Comparison of ENCODE assay signal across 9 cellular contexts in the genomic region with DNA sequence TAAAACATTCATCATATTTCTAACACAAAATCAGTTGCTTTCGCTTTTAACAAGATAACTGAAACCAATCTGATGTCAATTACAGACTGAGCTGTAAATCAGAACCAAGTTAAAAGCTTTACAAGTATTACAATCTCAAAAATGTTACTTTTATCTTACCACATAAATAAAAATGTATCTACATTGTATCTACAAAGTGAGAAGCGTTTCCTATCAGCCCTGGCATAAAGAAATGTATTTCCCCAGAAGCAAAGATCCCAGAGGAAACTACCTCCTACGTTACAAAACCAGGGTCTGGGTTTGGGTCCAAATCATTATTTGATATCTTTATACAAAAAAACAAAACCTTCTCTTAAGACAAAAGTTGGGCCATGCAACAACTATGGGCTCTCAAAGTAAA. TPM values are rescaled to one million over a fixed set of nuclear protein-coding genes. Genes with fewer than 3 reads are reported as not detected.
DNase-seq lines count a peak whose midpoint lies in the region; ATAC-seq and TF ChIP-seq lines count a peak whose summit lies in the region.
"Had no signal": no experiment of that assay in that cellular context is flagged by ENCODE, and none has a peak within 500 bp of the region (broad histone marks: within the 10 kb centered on the region; RNA-seq: fewer than 3 reads in every experiment).

No MANE protein-coding gene starts in this region.

- no peaks in the 10 kb centered on the region for H3K27me3 Mint-ChIP-seq in CD4-positive, alpha-beta memory T cell

- no peak for TF ChIP-seq POLR2A in ovary (IDR thresholded peaks at IDR 0.05)

- H3K9me3 ChIP-seq in CD4-positive, alpha-beta memory T cell (ENCODE audit: control insufficient read depth in 1 of 2, low read length in 2 of 2) = no peaks in the 10 kb centered on the region
- no peaks in the 10 kb centered on the region for H3K9me3 ChIP-seq in SK-N-SH
- H3K9me3 ChIP-seq in ovary = no peaks in the 10 kb centered on the region

- peaks cover 44% of the 10 kb centered on the region for H3F3A ChIP-seq in SK-N-SH (replicated peaks; ENCODE audit: insufficient read depth)

- peaks cover 64% of the 10 kb centered on the region for H3K79me2 ChIP-seq in SK-N-SH (ENCODE audit: insufficient read depth)

- TF ChIP-seq CTCF in SK-N-SH (IDR thresholded peaks at IDR 0.05) (no peak), epithelial cell of proximal tubule (conservative IDR thresholded peaks at IDR 0.05; ENCODE audit: low read depth, low read length) (no peak), ovary (IDR thresholded peaks at IDR 0.05) (no peak)

- TF ChIP-seq EP300 in SK-N-SH (IDR thresholded peaks at IDR 0.05; ENCODE audit: borderline replicate concordance in 1 of 2, low read depth in 1 of 2, low read length in 1 of 2) = no peak
- TF ChIP-seq EP300 in ovary (IDR thresholded peaks at IDR 0.05) = no peak

- H3K4me3 Mint-ChIP-seq in CD4-positive, alpha-beta memory T cell = peak overlapping the region; percentile 88 to 99 (median 93)

- intact Hi-C loops in CD4-positive, alpha-beta memory T cell (cut with micrococcal nuclease) = loop anchor here (5.0 kb wide), 2 partner anchors 186 to 236 kb away; partner anchors contain the start of gene ARPC1A
- intact Hi-C loops in ovary (cut with DNase I) = loop anchor here (5.0 to 10.0 kb wide), 4 partner anchors 44 to 253 kb away; no protein-coding TSS in a partner anchor

- peak in 4 of 5 donors; percentile 10 to 36 (median 26) for DNase-seq in CD4-positive, alpha-beta memory T cell
- DNase-seq in SK-N-SH (no peak), epithelial cell of proximal tubule (ENCODE audit: low read depth) (no peak), ovary (no peak), NOMO-1 (lab: John Stamatoyannopoulos, UW; ENCODE audit: unreplicated experiment in 2 of 2) (no peak), DMS53 treated with DMSO at 0.1 percent for 48 hours (lab: John Stamatoyannopoulos, UW; ENCODE audit: unreplicated experiment) (no peak)

- peak overlapping the region; percentile 52; the same call in 1 of the 2 replicates for H3K9ac ChIP-seq in SK-N-SH

- CTCF ChIA-PET in CD4-positive, alpha-beta memory T cell (lab: Charles Lee; ENCODE audit: partially characterized antibody) = no interaction called here
- CTCF ChIA-PET in SK-N-SH (lab: Yijun Ruan, JAX) = interaction anchor here (1.3 to 1.4 kb wide), 2 partner anchors 12 to 172 kb away, joined by 3 to 5 read pairs; no protein-coding TSS in a partner anchor

- H3K27ac Mint-ChIP-seq in CD4-positive, alpha-beta memory T cell = peak overlapping the region; percentile 74 to 99 (median 96)

- peak overlapping the region in 1 of 2 donors; percentile 49 for H3K4me3 ChIP-seq in CD4-positive, alpha-beta memory T cell (ENCODE audit: low read length in 2 of 2)
- H3K4me3 ChIP-seq in SK-N-SH (ENCODE audit: low read depth in 2 of 2, low read length in 1 of 2) (peak overlapping the region; percentile 31 to 62; a peak in 3 of 4 replicates), epithelial cell of proximal tubule (ENCODE audit: low read depth, low read length) (peak overlapping the region; percentile 68), ovary (peak overlapping the region; percentile 99)

- H2AFZ ChIP-seq in SK-N-SH (ENCODE audit: low read depth) = no peak overlapping the region

- peaks cover 34 to 67% (median 48%) of the 10 kb centered on the region in 4 donors for H3K4me1 Mint-ChIP-seq in CD4-positive, alpha-beta memory T cell

- H3K9me2 ChIP-seq in SK-N-SH = no peaks in the 10 kb centered on the region

- H3K27ac ChIP-seq in CD4-positive, alpha-beta memory T cell (ENCODE audit: low read depth, low read length) = peak overlapping the region; percentile 80
- H3K27ac ChIP-seq in SK-N-SH (ENCODE audit: low read depth in 2 of 2, low read length in 1 of 2) (peak overlapping the region in 1 of 2 experiments; percentile 73; a peak in 2 of 4 replicates), ovary (peak overlapping the region; percentile 66 to 98)
- H3K27ac ChIP-seq: HL-60 had no signal

- peaks cover 58% of the 10 kb centered on the region for H4K20me1 ChIP-seq in SK-N-SH (ENCODE audit: insufficient read depth)

- H3K4me2 ChIP-seq in SK-N-SH = peak overlapping the region; percentile 81

- ATAC-seq in HG03196 (IDR thresholded peaks at IDR 0.05; ENCODE audit: unreplicated experiment) (no peak), GM18498 (IDR thresholded peaks at IDR 0.05; ENCODE audit: unreplicated experiment) (no peak)

- H3K4me1 ChIP-seq in CD4-positive, alpha-beta memory T cell (ENCODE audit: insufficient read depth, low read length) = peaks cover 26% of the 10 kb centered on the region
- H3K4me1 ChIP-seq in SK-N-SH (ENCODE audit: control insufficient read depth in 1 of 2, insufficient read depth in 2 of 2, low read depth in 1 of 2, low read length in 1 of 2) (peaks cover 30 to 34% of the 10 kb centered on the region in 2 experiments), ovary (ENCODE audit: insufficient read depth) (peaks cover 9% of the 10 kb centered on the region)

- no peaks in the 10 kb centered on the region for H3K9me3 Mint-ChIP-seq in CD4-positive, alpha-beta memory T cell

- no peaks in the 10 kb centered on the region for H3K27me3 ChIP-seq in CD4-positive, alpha-beta memory T cell (ENCODE audit: insufficient read depth, low read length)
- no peaks in the 10 kb centered on the region for H3K27me3 ChIP-seq in SK-N-SH (ENCODE audit: insufficient read depth)
- no peaks in the 10 kb centered on the region for H3K27me3 ChIP-seq in ovary

- H3K36me3 ChIP-seq in CD4-positive, alpha-beta memory T cell (ENCODE audit: insufficient read depth, low read length) = no peaks in the 10 kb centered on the region
- H3K36me3 ChIP-seq in SK-N-SH (replicated peaks in 1 of 2; ENCODE audit: control insufficient read depth in 1 of 2, insufficient read depth in 2 of 2, low read length in 1 of 2) (peaks cover 5 to 9% of the 10 kb centered on the region in 2 experiments), ovary (no peaks in the 10 kb centered on the region)

- TF ChIP-seq RAD21 in SK-N-SH (IDR thresholded peaks at IDR 0.05; ENCODE audit: low read length) = no peak

- POLR2A ChIA-PET in CD4-positive, alpha-beta memory T cell (lab: Charles Lee; ENCODE audit: partially characterized antibody) = interaction anchor here (1.5 kb wide), 1 partner anchor 475 kb away, joined by 4 read pairs; the partner anchor contains the start of gene ZSCAN25
- POLR2A ChIA-PET in SK-N-SH (lab: Yijun Ruan, JAX) = no interaction called here

- WGBS in SK-N-SH (ENCODE audit: low lambda C conversion rate) = 63% methylated on average over 3 of the region's 3 CpGs
- 11 to 17% (median 14%) methylated on average over 3 of the region's 3 CpGs for WGBS in ovary, 3 donors

- H3K36me3 Mint-ChIP-seq in CD4-positive, alpha-beta memory T cell = peaks cover 0 to 13% of the 10 kb centered on the region in 2 donors

TF ChIP-seq in SK-N-SH, 30 proteins besides CTCF, POLR2A, EP300 and RAD21:
- TF ChIP-seq NFIC (IDR thresholded peaks at IDR 0.05; ENCODE audit: borderline replicate concordance) = no peak
- no peak for TF ChIP-seq MXI1 (IDR thresholded peaks at IDR 0.05; ENCODE audit: low read depth, low read length)
- no peak for TF ChIP-seq MAX (IDR thresholded peaks at IDR 0.05; ENCODE audit: low read depth)
- no peak for TF ChIP-seq TCF12 (IDR thresholded peaks at IDR 0.05)
- no peak for TF ChIP-seq GATA2 (CRISPR knock-in tag; IDR thresholded peaks at IDR 0.05)
- TF ChIP-seq NRF1 (IDR thresholded peaks at IDR 0.05; ENCODE audit: low read depth, low read length) = no peak

RNA-seq across cellular contexts. Expression of gene SMURF1, which starts 2.6 kb away (rescaled TPM):
- total RNA-seq in CD4-positive, alpha-beta memory T cell = 10 to 100 TPM; 21.4 to 23.2 TPM
- 1 to 10 TPM in 1 of 2 donors, under 1 TPM in 1; 0.88 to 4.3 TPM for polyA plus RNA-seq in CD4-positive, alpha-beta memory T cell
- 12.9 and 13.8 TPM in 2 replicates for polyA plus RNA-seq in SK-N-SH (2012; rRNA removed)
- 7.8 and 8.7 TPM in 2 replicates for polyA plus RNA-seq in SK-N-SH (2012; cell fraction: cytosol; rRNA removed)
- 31.5 and 34.0 TPM in 2 replicates for polyA plus RNA-seq in SK-N-SH (2012; cell fraction: nucleus; rRNA removed)
- total RNA-seq in epithelial cell of proximal tubule = 26.9 and 30.7 TPM in 2 replicates
- total RNA-seq in ovary = 10 to 100 TPM; 21.9 to 40.3 (median 29.2) TPM
- polyA plus RNA-seq in ovary = 10 to 100 TPM; 15.1 to 22.9 TPM

Comparison
In these comparisons a context has a peak if more than half of its experiments do, and no peak if none do; other contexts are left out.
1. DNase-seq: peak in CD4-positive, alpha-beta memory T cell (4 of 5); none in SK-N-SH (single experiment), epithelial cell of proximal tubule (single experiment), ovary (0 of 5), NOMO-1 (0 of 2) and DMS53 treated with DMSO at 0.1 percent for 48 hours (single experiment).